ENCODE assay signal across 1 cellular context in genomic region chr14:74932401-74932901, GRCh38.
TF ChIP-seq lines count a peak whose summit lies in the region.

No MANE protein-coding gene starts in this region.

TF ChIP-seq in A549, 52 proteins besides CTCF, POLR2A, EP300 and RAD21 (continued from another document):
- TF ChIP-seq ELK1 (IDR thresholded peaks at IDR 0.05; ENCODE audit: low read depth, low read length), result no peak
- no peak for TF ChIP-seq PHF8 (IDR thresholded peaks at IDR 0.05; ENCODE audit: borderline replicate concordance, low read depth)
TF ChIP-seq in A549: peak in this region for 0.
